In genomic region chr16:3665508-3665907, GRCh38 we compare ENCODE assay signal across 1 cellular context.
TF ChIP-seq lines count a peak whose summit lies in the region.

No MANE protein-coding gene starts in this region.

TF ChIP-seq in GM12878, 131 proteins besides CTCF, POLR2A, EP300 and RAD21:
- TF ChIP-seq SMC3 (IDR thresholded peaks at IDR 0.05; ENCODE audit: borderline replicate concordance, low read length), result peak; percentile 6; the same call in 1 of the 2 replicates
- no peak for TF ChIP-seq SREBF2 (IDR thresholded peaks at IDR 0.05; ENCODE audit: low read length)
